10 cellular contexts compared by ENCODE assay signal in genomic region chr14:93160353-93160801, GRCh38. TPM values are rescaled to one million over a fixed set of nuclear protein-coding genes. Genes with fewer than 3 reads are reported as not detected.
DNase-seq lines count a peak whose midpoint lies in the region; ATAC-seq and TF ChIP-seq lines count a peak whose summit lies in the region.
"Had no signal": no experiment of that assay in that cellular context is flagged by ENCODE, and none has a peak within 500 bp of the region (broad histone marks: within the 10 kb centered on the region; RNA-seq: fewer than 3 reads in every experiment).

No MANE protein-coding gene starts in this region.

- H3K27ac ChIP-seq in AG04450 (ENCODE audit: low read depth, low read length) (no peak overlapping the region), OCI-LY3 (ENCODE audit: low read length) (no peak overlapping the region), fibroblast of lung (ENCODE audit: insufficient read depth, low read length) (no peak overlapping the region), tibial artery (no peak overlapping the region)
- H3K27ac ChIP-seq: neutrophil had no signal

- DNase-seq in AG04450 (ENCODE audit: low read depth, low spot score) (no peak), GM03348 (ENCODE audit: low spot score) (peak; percentile 32), fibroblast of lung (ENCODE audit: low read depth in 2 of 2) (no peak), endothelial cell (ENCODE audit: low spot score) (no peak), tibial artery (no peak), NCI-H2029 treated with DMSO at 0.1 percent for 48 hours (lab: John Stamatoyannopoulos, UW) (no peak)

- H2AFZ ChIP-seq in OCI-LY3 (ENCODE audit: low read depth, low read length) (no peak overlapping the region), fibroblast of lung (ENCODE audit: low read length) (no peak overlapping the region)

- intact Hi-C loops in tibial artery (cut with DNase I; ENCODE audit: low total_unique reads): no loop called here

- H3K4me1 Mint-ChIP-seq in endothelial cell (ENCODE audit: unreplicated experiment): no peaks in the 10 kb centered on the region

- H3K9me3 Mint-ChIP-seq in endothelial cell (ENCODE audit: unreplicated experiment): no peaks in the 10 kb centered on the region

- H3K4me2 ChIP-seq in OCI-LY3 (ENCODE audit: low read length) (no peak overlapping the region), fibroblast of lung (ENCODE audit: extremely low read depth, insufficient read depth, low read length) (no peak overlapping the region)

- no peak overlapping the region for H3K4me3 ChIP-seq in AG04450 (ENCODE audit: low read depth, low read length)
- no peak overlapping the region for H3K4me3 ChIP-seq in OCI-LY3 (ENCODE audit: low read length)
- H3K4me3 ChIP-seq in fibroblast of lung (replicated peaks in 1 of 4; ENCODE audit: control extremely low read depth in 1 of 4, insufficient read depth in 1 of 4, low read depth in 3 of 4, low read length in 4 of 4): no peak overlapping the region
- no peak overlapping the region for H3K4me3 ChIP-seq in tibial artery

- H3K27me3 Mint-ChIP-seq in endothelial cell (ENCODE audit: unreplicated experiment): peaks cover 2% of the 10 kb centered on the region
- H3K27me3 Mint-ChIP-seq: activated naive CD8-positive, alpha-beta T cell had no signal

- POLR2A ChIA-PET in AG04450 (lab: Yijun Ruan, JAX): no interaction called here

- H3K9me3 ChIP-seq in AG04450 (ENCODE audit: control insufficient read depth, insufficient read depth, low read length) (no peaks in the 10 kb centered on the region), OCI-LY3 (ENCODE audit: insufficient read depth, low read length) (no peaks in the 10 kb centered on the region), fibroblast of lung (ENCODE audit: control insufficient read depth, insufficient read depth, low read depth, low read length) (no peaks in the 10 kb centered on the region), tibial artery (no peaks in the 10 kb centered on the region)
- H3K9me3 ChIP-seq: neutrophil had no signal

- H4K20me1 ChIP-seq in OCI-LY3 (ENCODE audit: insufficient read depth, low read length): no peaks in the 10 kb centered on the region
- no peaks in the 10 kb centered on the region for H4K20me1 ChIP-seq in fibroblast of lung (ENCODE audit: control insufficient read depth, extremely low read depth, insufficient read depth, low read length)

- H3K79me2 ChIP-seq in OCI-LY3 (ENCODE audit: low read length) (no peaks in the 10 kb centered on the region), fibroblast of lung (ENCODE audit: control insufficient read depth, insufficient read depth, low read length) (no peaks in the 10 kb centered on the region)

- H3K36me3 ChIP-seq in OCI-LY3 (replicated peaks; ENCODE audit: low read depth, low read length) (no peaks in the 10 kb centered on the region), fibroblast of lung (ENCODE audit: control insufficient read depth, insufficient read depth, low read length) (no peaks in the 10 kb centered on the region), tibial artery (no peaks in the 10 kb centered on the region)
- H3K36me3 ChIP-seq: neutrophil had no signal

- TF ChIP-seq CTCF in AG04450 (IDR thresholded peaks at IDR 0.05; ENCODE audit: low read depth, low read length) (peak; percentile 51), OCI-LY3 (IDR thresholded peaks at IDR 0.05; ENCODE audit: low read depth, low read length) (peak; percentile 45), fibroblast of lung (conservative IDR thresholded peaks at IDR 0.05 in 1 of 2, IDR thresholded peaks at IDR 0.05 in 1 of 2; ENCODE audit: low read depth in 1 of 2, low read length in 2 of 2) (peak; percentile 38 to 49), endothelial cell (IDR thresholded peaks at IDR 0.05; ENCODE audit: unreplicated experiment) (no peak), tibial artery (IDR thresholded peaks at IDR 0.05) (peak in 1 of 2 experiments; percentile 21)

- no peak overlapping the region for H3K9ac ChIP-seq in OCI-LY3 (ENCODE audit: low read length)
- H3K9ac ChIP-seq in fibroblast of lung (ENCODE audit: insufficient read depth, low read length): no peak overlapping the region

- CTCF ChIA-PET in AG04450 (lab: Charles Lee): interaction anchor here (0.6 to 2.7 kb wide), 11 partner anchors 9 to 217 kb away, joined by 3 to 14 read pairs (median 4); no protein-coding TSS in a partner anchor

- no peak overlapping the region for H3K27ac Mint-ChIP-seq in endothelial cell (ENCODE audit: unreplicated experiment)
- H3K27ac Mint-ChIP-seq: activated naive CD8-positive, alpha-beta T cell had no signal

- H3K27me3 ChIP-seq in AG04450 (ENCODE audit: control insufficient read depth, insufficient read depth, low read length): no peaks in the 10 kb centered on the region
- no peaks in the 10 kb centered on the region for H3K27me3 ChIP-seq in OCI-LY3 (ENCODE audit: low read depth, low read length)
- H3K27me3 ChIP-seq in fibroblast of lung (ENCODE audit: control insufficient read depth, insufficient read depth, low read length): no peaks in the 10 kb centered on the region
- H3K27me3 ChIP-seq in tibial artery: no peaks in the 10 kb centered on the region
- H3K27me3 ChIP-seq: neutrophil had no signal

- ATAC-seq in GM19351 (IDR thresholded peaks at IDR 0.05; ENCODE audit: unreplicated experiment): no peak

- H3K4me3 Mint-ChIP-seq in endothelial cell (ENCODE audit: unreplicated experiment): no peak overlapping the region
- H3K4me3 Mint-ChIP-seq: activated naive CD8-positive, alpha-beta T cell had no signal

- H3K4me1 ChIP-seq in OCI-LY3 (ENCODE audit: low read length): no peaks in the 10 kb centered on the region
- H3K4me1 ChIP-seq in fibroblast of lung (ENCODE audit: control insufficient read depth, extremely low read depth, insufficient read depth, low read length): no peaks in the 10 kb centered on the region
- H3K4me1 ChIP-seq in tibial artery: no peaks in the 10 kb centered on the region

- H3K36me3 Mint-ChIP-seq in endothelial cell (ENCODE audit: low read depth, unreplicated experiment): no peaks in the 10 kb centered on the region
- H3K36me3 Mint-ChIP-seq: activated naive CD8-positive, alpha-beta T cell had no signal

RNA-seq across cellular contexts. Expression of gene MOAP1, which starts 24.3 kb away (rescaled TPM):
- polyA plus RNA-seq in AG04450 (2011; rRNA removed): 16.7 and 21.0 TPM in 2 replicates
- polyA minus RNA-seq in AG04450 (2011; rRNA and poly(A)+ RNA removed): 5.8 and 7.4 TPM in 2 replicates
- 16.9 and 21.3 TPM in 2 replicates for total RNA-seq in fibroblast of lung
- 12.4 and 18.5 TPM in 2 replicates for polyA plus RNA-seq in fibroblast of lung
- polyA plus RNA-seq in fibroblast of lung (2012): 8.1 and 10.9 TPM in 2 replicates
- polyA minus RNA-seq in fibroblast of lung (ENCODE audit: low replicate concordance): 5.1 and 6.7 TPM in 2 replicates
- total RNA-seq in endothelial cell (ENCODE audit: unreplicated experiment): 22.4 TPM

RNA-seq across cellular contexts. Expression of gene LYSET, which starts 24.7 kb away (rescaled TPM):
- polyA plus RNA-seq in AG04450 (2011; rRNA removed): 12.2 and 15.6 TPM in 2 replicates
- 3.3 and 4.6 TPM in 2 replicates for polyA minus RNA-seq in AG04450 (2011; rRNA and poly(A)+ RNA removed)
- 8.5 and 11.6 TPM in 2 replicates for total RNA-seq in fibroblast of lung
- 11.6 and 11.9 TPM in 2 replicates for polyA plus RNA-seq in fibroblast of lung
- polyA plus RNA-seq in fibroblast of lung (2012): 13.8 and 15.0 TPM in 2 replicates
- polyA minus RNA-seq in fibroblast of lung (ENCODE audit: low replicate concordance): 0.35 and 6.4 TPM in 2 replicates
- 13.6 TPM for total RNA-seq in endothelial cell (ENCODE audit: unreplicated experiment)

RNA-seq across cellular contexts. Expression of gene ITPK1, which starts 44.7 kb away (rescaled TPM):
- 13.6 and 19.4 TPM in 2 replicates for polyA plus RNA-seq in AG04450 (2011; rRNA removed)
- 53.6 and 79.8 TPM in 2 replicates for polyA minus RNA-seq in AG04450 (2011; rRNA and poly(A)+ RNA removed)
- total RNA-seq in fibroblast of lung: 9.2 and 10.0 TPM in 2 replicates
- 23.1 and 26.0 TPM in 2 replicates for polyA plus RNA-seq in fibroblast of lung
- 16.5 and 25.5 TPM in 2 replicates for polyA plus RNA-seq in fibroblast of lung (2012)
- polyA minus RNA-seq in fibroblast of lung (ENCODE audit: low replicate concordance): 59.4 and 67.5 TPM in 2 replicates
- total RNA-seq in endothelial cell (ENCODE audit: unreplicated experiment): 39.2 TPM

RNA-seq across cellular contexts. Expression of gene GON7, which starts 46.5 kb away (rescaled TPM):
- polyA plus RNA-seq in AG04450 (2011; rRNA removed): 7.5 and 8.2 TPM in 2 replicates
- 1.4 and 2.2 TPM in 2 replicates for polyA minus RNA-seq in AG04450 (2011; rRNA and poly(A)+ RNA removed)
- total RNA-seq in fibroblast of lung: 11.3 and 17.2 TPM in 2 replicates
- 13.1 and 14.4 TPM in 2 replicates for polyA plus RNA-seq in fibroblast of lung
- polyA plus RNA-seq in fibroblast of lung (2012): 11.5 and 13.1 TPM in 2 replicates
- 0.82 TPM in 1 of 2 replicates, not detected in the other for polyA minus RNA-seq in fibroblast of lung (ENCODE audit: low replicate concordance)
- total RNA-seq in endothelial cell (ENCODE audit: unreplicated experiment): 15.5 TPM

RNA-seq across cellular contexts. Expression of gene UBR7, which starts 46.7 kb away (rescaled TPM):
- polyA plus RNA-seq in AG04450 (2011; rRNA removed) (25.4 and 30.7 TPM in 2 replicates), fibroblast of lung (25.4 and 48.9 TPM in 2 replicates)
- polyA minus RNA-seq in AG04450 (2011; rRNA and poly(A)+ RNA removed): 11.4 and 15.7 TPM in 2 replicates
- total RNA-seq in fibroblast of lung (27.7 and 34.0 TPM in 2 replicates), endothelial cell (ENCODE audit: unreplicated experiment) (35.8 TPM)
- 14.2 and 29.3 TPM in 2 replicates for polyA plus RNA-seq in fibroblast of lung (2012)
- 7.7 and 11.4 TPM in 2 replicates for polyA minus RNA-seq in fibroblast of lung (ENCODE audit: low replicate concordance)
